Comparison of ENCODE assay signal across 7 cellular contexts in the genomic region with DNA sequence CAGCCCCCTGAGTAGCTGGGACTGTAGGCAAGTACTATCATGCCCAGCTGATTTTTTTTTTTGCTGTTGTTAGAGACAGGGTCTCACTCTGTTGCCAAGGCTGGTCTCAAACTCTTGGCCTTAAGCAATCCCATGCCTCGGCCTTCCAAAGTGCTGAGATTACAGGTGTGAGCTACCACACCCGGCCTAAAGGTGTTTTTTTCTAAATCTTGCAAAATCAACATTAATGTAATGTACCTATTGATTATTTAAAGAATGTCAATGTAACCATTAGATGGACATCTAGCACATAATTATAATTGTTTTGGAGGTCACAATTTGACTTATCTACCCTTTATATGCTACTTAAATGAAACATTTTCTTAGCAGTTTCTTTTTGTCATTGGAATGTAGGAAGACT.
"Had no signal": no experiment of that assay in that cellular context is flagged by ENCODE, and none has a peak within 500 bp of the region (broad histone marks: within the 10 kb centered on the region; RNA-seq: fewer than 3 reads in every experiment).

No MANE protein-coding gene starts in this region.

- FAIRE-seq: G401.6, GM12878, GM12891, GM12892, GM18507 had no signal

- DNase-seq: GDM1, GF-D8 had no signal

- H3K4me3 ChIP-seq: GM12878 had no signal
